ENCODE assay signal across 8 cellular contexts in the genomic region with DNA sequence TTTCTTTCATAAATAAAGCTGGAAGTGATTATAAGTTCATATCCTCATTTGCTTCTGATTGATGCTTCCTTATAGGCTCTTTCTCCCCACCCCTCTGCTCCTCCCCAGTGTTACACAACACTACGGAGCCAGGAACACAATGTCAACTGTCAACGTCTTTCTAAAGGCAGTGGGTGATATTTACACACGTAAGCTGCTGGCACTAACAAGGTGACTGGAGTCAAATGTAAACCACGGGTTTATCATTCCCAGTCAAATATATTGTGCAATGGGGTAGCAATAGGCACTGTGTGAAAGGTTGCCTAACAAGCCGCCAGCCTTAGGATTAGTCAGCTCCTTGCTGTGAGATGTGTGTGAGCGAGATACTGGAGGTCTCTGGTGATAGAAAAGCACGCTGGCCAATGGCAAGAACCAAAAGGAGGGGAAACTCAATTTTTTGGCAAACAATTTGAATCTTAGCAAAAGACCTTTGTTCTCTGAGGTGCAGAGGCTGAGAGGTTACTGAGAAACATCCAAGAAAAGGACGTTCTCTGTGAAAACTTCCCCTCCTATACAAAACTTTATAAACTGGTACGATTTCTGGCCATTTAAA. TPM values are rescaled to one million over a fixed set of nuclear protein-coding genes. Genes with fewer than 3 reads are reported as not detected.
DNase-seq lines count a peak whose midpoint lies in the region; ATAC-seq and TF ChIP-seq lines count a peak whose summit lies in the region.

No MANE protein-coding gene starts in this region.

- no peak for TF ChIP-seq CTCF in fibroblast of pulmonary artery (IDR thresholded peaks at IDR 0.05; ENCODE audit: low read length, missing control alignments)
- no peak for TF ChIP-seq CTCF in osteoblast (IDR thresholded peaks at IDR 0.05; ENCODE audit: extremely low read depth, low read depth, low read length)

- no peaks in the 10 kb centered on the region for H3K9me3 ChIP-seq in SJCRH30 (replicated peaks)
- no peaks in the 10 kb centered on the region for H3K9me3 ChIP-seq in osteoblast (ENCODE audit: low read depth, low read length)

- H3K36me3 ChIP-seq in SJCRH30 (no peaks in the 10 kb centered on the region), osteoblast (ENCODE audit: insufficient read depth, low read length) (no peaks in the 10 kb centered on the region)

- H3K27ac ChIP-seq in SJCRH30 (no peak overlapping the region), osteoblast (ENCODE audit: low read depth, low read length) (peak overlapping the region; percentile 38)

- no peaks in the 10 kb centered on the region for H4K20me1 ChIP-seq in osteoblast (ENCODE audit: insufficient read depth, low read length)

- peak; percentile 71 for DNase-seq in A172 (ENCODE audit: low spot score)
- DNase-seq in HCEC 1CT = peak; percentile 97
- DNase-seq in SJCRH30 = peak; percentile 27 to 59
- DNase-seq in fibroblast of pulmonary artery (ENCODE audit: low read depth) = peak; percentile 99
- DNase-seq in osteoblast (ENCODE audit: insufficient read length, low spot score, missing footprints) = peak; percentile 81

- peak overlapping the region; percentile 82 for H3K4me2 ChIP-seq in osteoblast (ENCODE audit: insufficient read depth, low read length)

- ATAC-seq in GM18907 (IDR thresholded peaks at IDR 0.05; ENCODE audit: unreplicated experiment) = no peak
- ATAC-seq in HG03378 (IDR thresholded peaks at IDR 0.05; ENCODE audit: unreplicated experiment) = no peak
- ATAC-seq in GM21576 (IDR thresholded peaks at IDR 0.05; ENCODE audit: unreplicated experiment) = no peak

- no peaks in the 10 kb centered on the region for H3K4me1 ChIP-seq in SJCRH30
- peaks cover 12% of the 10 kb centered on the region for H3K4me1 ChIP-seq in osteoblast (ENCODE audit: insufficient read depth, low read length)

- H3K27me3 ChIP-seq in SJCRH30 (no peaks in the 10 kb centered on the region), osteoblast (ENCODE audit: insufficient read depth, low read length) (no peaks in the 10 kb centered on the region)

- no peaks in the 10 kb centered on the region for H3K79me2 ChIP-seq in osteoblast (ENCODE audit: insufficient read depth, low read length)

- H3K4me3 ChIP-seq in SJCRH30 = peak overlapping the region; percentile 23
- H3K4me3 ChIP-seq in fibroblast of pulmonary artery (replicated peaks; ENCODE audit: low read depth, low read length) = peak overlapping the region; percentile 14
- peak overlapping the region; percentile 65 for H3K4me3 ChIP-seq in osteoblast (ENCODE audit: insufficient read depth, low read length)

- H2AFZ ChIP-seq in osteoblast (ENCODE audit: low read length) = peak overlapping the region; percentile 75

RNA-seq across cellular contexts. Expression of a gene that starts 22.1 kb away (rescaled TPM):
- 74.3 and 99.6 TPM in 2 replicates for total RNA-seq in A172 (2014; rRNA removed; shearing (Covaris generic))
- 145 and 153 TPM in 2 replicates for total RNA-seq in SJCRH30 (2014; rRNA removed; shearing (Covaris generic))
- total RNA-seq in osteoblast = 240 and 246 TPM in 2 replicates

Comparison
In these comparisons a context has a peak if more than half of its experiments do, and no peak if none do; other contexts are left out.
1. DNase-seq: peak in every context shown above with its lines; median percentile 99 in fibroblast of pulmonary artery; 97 in HCEC 1CT; 81 in osteoblast; 71 in A172; 43 in SJCRH30.
2. H3K4me3 ChIP-seq: peak in every context shown above with its lines; median percentile 65 in osteoblast; 23 in SJCRH30; 14 in fibroblast of pulmonary artery.